ENCODE assay signal across 9 cellular contexts in the genomic region with DNA sequence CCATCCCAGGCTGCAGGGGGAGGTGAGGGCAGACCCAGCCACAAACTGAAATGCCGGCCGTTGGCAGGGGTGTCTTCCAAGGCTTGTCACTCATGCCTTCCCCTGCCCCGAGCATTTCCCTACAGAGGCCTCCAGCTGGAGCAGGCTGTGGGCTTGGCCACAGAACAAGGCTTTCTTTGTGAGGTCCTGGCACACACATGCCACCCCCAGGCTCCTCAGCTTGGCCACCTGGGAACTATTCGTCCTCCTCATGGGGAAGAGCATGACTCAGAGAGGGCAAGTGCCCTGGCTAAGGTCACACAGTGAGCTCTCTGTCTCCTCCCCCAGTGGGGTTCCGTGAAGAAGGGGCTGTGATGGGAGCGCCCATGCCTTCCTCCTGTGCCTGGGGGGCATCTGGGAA. TPM values are rescaled to one million over a fixed set of nuclear protein-coding genes. Genes with fewer than 3 reads are reported as not detected.
A peak's percentile ranks its signal among the peaks of the same experiment; 100 is the strongest.
DNase-seq lines count a peak whose midpoint lies in the region; ATAC-seq, FAIRE-seq and TF ChIP-seq lines count a peak whose summit lies in the region.
"Had no signal": no experiment of that assay in that cellular context is flagged by ENCODE, and none has a peak within 500 bp of the region (broad histone marks: within the 10 kb centered on the region; RNA-seq: fewer than 3 reads in every experiment).

No MANE protein-coding gene starts in this region.

- H2BK5ac ChIP-seq in mesendoderm (ENCODE audit: low read length) = no peak overlapping the region

- CTCF ChIA-PET in K562 (lab: Yijun Ruan, JAX; ENCODE audit: low intra/inter-chr PET ratio) = no interaction called here

- no peaks in the 10 kb centered on the region for H3K79me2 ChIP-seq in K562 (ENCODE audit: control insufficient read depth, insufficient read depth, low read length)
- no peaks in the 10 kb centered on the region for H3K79me2 ChIP-seq in mesendoderm (ENCODE audit: control insufficient read depth, insufficient read depth, low read length)

- H4K20me1 ChIP-seq in K562 (replicated peaks; ENCODE audit: control insufficient read depth, insufficient read depth, low read length) = no peaks in the 10 kb centered on the region

- H3K9me1 ChIP-seq in K562 (ENCODE audit: control insufficient read depth, insufficient read depth, low read length) = no peaks in the 10 kb centered on the region

- TF ChIP-seq POLR2A in K562 (conservative IDR thresholded peaks at IDR 0.05) = no peak
- TF ChIP-seq POLR2A in stomach (IDR thresholded peaks at IDR 0.05) = no peak

- POLR2A ChIA-PET in K562 (lab: Yijun Ruan, JAX) = interaction anchor here (0.7 kb wide), 1 partner anchor 147 kb away, joined by 3 read pairs; no protein-coding TSS in a partner anchor

- H3K9me3 ChIP-seq in K562 (replicated peaks; ENCODE audit: control insufficient read depth, insufficient read depth, low read depth, low read length) = no peaks in the 10 kb centered on the region
- no peaks in the 10 kb centered on the region for H3K9me3 ChIP-seq in stomach

- no peaks in the 10 kb centered on the region for H3K27me3 ChIP-seq in K562 (ENCODE audit: control insufficient read depth in 2 of 2, insufficient read depth in 2 of 2, low read length in 2 of 2)
- H3K27me3 ChIP-seq in stomach = no peaks in the 10 kb centered on the region
- H3K27me3 ChIP-seq in mesendoderm (ENCODE audit: insufficient read depth, low read length, poor library complexity) = no peaks in the 10 kb centered on the region

- H3K4me3 ChIP-seq in K562 = no peak overlapping the region
- H3K4me3 ChIP-seq in stomach = no peak overlapping the region
- no peak overlapping the region for H3K4me3 ChIP-seq in mesendoderm (ENCODE audit: low read length)

- no peaks in the 10 kb centered on the region for H3K79me1 ChIP-seq in mesendoderm (ENCODE audit: low read length)

- TF ChIP-seq RAD21 in K562 (CRISPR knock-in tag; conservative IDR thresholded peaks at IDR 0.05 in 1 of 2, IDR thresholded peaks at IDR 0.05 in 1 of 2) = no peak

- no peak overlapping the region for H2AFZ ChIP-seq in K562 (ENCODE audit: low read depth, low read length)

- no peak for ATAC-seq in K562
- no peak for ATAC-seq in GM19023 (IDR thresholded peaks at IDR 0.05; ENCODE audit: unreplicated experiment)

- H4K5ac ChIP-seq in mesendoderm (ENCODE audit: low read length) = no peak overlapping the region

- no peak overlapping the region for H3K4ac ChIP-seq in mesendoderm (ENCODE audit: low read depth, low read length)

- no peak overlapping the region for H3K18ac ChIP-seq in mesendoderm (ENCODE audit: low read length)

- no peak for FAIRE-seq in K562 (lab: Jason Lieb, UNC)

- peak overlapping the region in 1 of 2 experiments; percentile 11; a peak in 2 of 4 replicates for H3K9ac ChIP-seq in K562 (ENCODE audit: insufficient read depth in 1 of 2, low read depth in 2 of 2, low read length in 2 of 2)
- H3K9ac ChIP-seq in mesendoderm (ENCODE audit: low read length) = no peak overlapping the region

- H2AK5ac ChIP-seq in mesendoderm (ENCODE audit: low read length) = no peak overlapping the region

- H3K4me2 ChIP-seq in K562 (ENCODE audit: insufficient read depth, low read length) = no peak overlapping the region
- no peak overlapping the region for H3K4me2 ChIP-seq in mesendoderm (ENCODE audit: low read length)

- no peak overlapping the region for H2BK120ac ChIP-seq in mesendoderm (ENCODE audit: low read depth, low read length)

- H3K4me1 ChIP-seq in K562 (replicated peaks in 1 of 2; ENCODE audit: control insufficient read depth in 2 of 2, insufficient read depth in 2 of 2, low read length in 2 of 2) (peaks cover 6 to 42% of the 10 kb centered on the region in 2 experiments; a peak in 4 of 5 replicates), stomach (peaks cover 34 to 68% (median 34%) of the 10 kb centered on the region in 4 donors), mesendoderm (ENCODE audit: control insufficient read depth, low read depth, low read length) (no peaks in the 10 kb centered on the region)

- WGBS in K562 (ENCODE audit: insufficient coverage, low coverage, missing lambda C conversion rate) = 64% methylated on average over 6 of the region's 6 CpGs
- 7 to 42% (median 35%) methylated on average over 3 to 6 of the region's 6 CpGs for WGBS in stomach, 5 donors
- no CpG with 5 or more reads among the region's 6 CpGs for WGBS in mesendoderm (ENCODE audit: extremely low coverage, insufficient coverage, low lambda C conversion rate)

- H3K36me3 ChIP-seq in K562 (ENCODE audit: control insufficient read depth, insufficient read depth, low read length) (no peaks in the 10 kb centered on the region), stomach (peaks cover 0 to 6% (median 2%) of the 10 kb centered on the region in 4 donors), mesendoderm (ENCODE audit: control insufficient read depth, insufficient read depth, low read length) (no peaks in the 10 kb centered on the region)

- no peak overlapping the region for H3K56ac ChIP-seq in mesendoderm (ENCODE audit: low read length)

- no peak overlapping the region for H2BK15ac ChIP-seq in mesendoderm (replicated peaks; ENCODE audit: low read depth)

- in situ Hi-C loops in K562 (cut with MboI) = no loop called here

- H3K27ac ChIP-seq in K562 (ENCODE audit: extremely low read depth, low read depth, low read length) (no peak overlapping the region), stomach (peak overlapping the region in 4 of 5 donors; percentile 39 to 69 (median 48)), mesendoderm (ENCODE audit: low read depth, low read length) (no peak overlapping the region)

- no peak overlapping the region for H3K23ac ChIP-seq in mesendoderm (ENCODE audit: low read length)

- intact Hi-C loops in K562 (cut with micrococcal nuclease) = no loop called here
- intact Hi-C loops in stomach (cut with DNase I; ENCODE audit: low total_unique reads) = no loop called here

- no TSS peak for BruUV-seq in K562 (replicated peaks; lab: Mats Ljungman, UMichigan)

- H4K8ac ChIP-seq in mesendoderm (ENCODE audit: low read depth, low read length) = no peak overlapping the region

- TF ChIP-seq CTCF in K562 (IDR thresholded peaks at IDR 0.05 in 2 of 3, conservative IDR thresholded peaks at IDR 0.05 in 1 of 3; ENCODE audit: insufficient read depth in 2 of 3, low read depth in 1 of 3, low read length in 3 of 3) (no peak), stomach (IDR thresholded peaks at IDR 0.05) (no peak)

- DNase-seq in HT1080 (ENCODE audit: low read depth) = peak; percentile 98
- no peak for DNase-seq in K562 (ENCODE audit: extremely low read depth in 1 of 4, low spot score in 3 of 4)
- DNase-seq in inferior parietal cortex (ENCODE audit: extremely low spot score) = peak; percentile 72
- DNase-seq in stomach = peak; percentile 69
- DNase-seq in SIG-M5 (lab: John Stamatoyannopoulos, UW) = no peak
- no peak for DNase-seq in HUDEP-2 (lab: John Stamatoyannopoulos, UW; ENCODE audit: unreplicated experiment in 76 of 76)
- no peak for DNase-seq in mesendoderm
- DNase-seq: NCI-H2107 had no signal

- no peak for TF ChIP-seq EP300 in K562 (IDR thresholded peaks at IDR 0.05; ENCODE audit: low read length)
- no peak for TF ChIP-seq EP300 in stomach (IDR thresholded peaks at IDR 0.05)

RNA-seq across cellular contexts. Expression of gene ABCB9, which starts 21.7 kb away (rescaled TPM):
- 23.0 and 32.8 TPM in 2 replicates for total RNA-seq in HT1080 (2014; rRNA removed; shearing (Covaris generic))
- 22.7 and 25.7 TPM in 2 replicates for polyA plus RNA-seq in HT1080 (2015; cell fraction: cytosol; rRNA removed)
- polyA plus RNA-seq in HT1080 (2015; cell fraction: nucleus; rRNA removed) = 26.2 and 33.0 TPM in 2 replicates
- 28.0 and 68.9 TPM in 2 replicates for total RNA-seq in K562 (2011; cell fraction: chromatin; rRNA removed; ENCODE audit: low replicate concordance)
- 41.1 and 52.0 TPM in 2 replicates for total RNA-seq in K562 (2011; cell fraction: nucleolus; rRNA removed)
- 34.1 and 35.2 TPM in 2 replicates for total RNA-seq in K562 (2011; cell fraction: nucleoplasm; rRNA removed)
- total RNA-seq in K562 (2014; rRNA removed) (9.6 and 10.5 TPM in 2 replicates), K562 (2014; rRNA removed; fragmentation: Illumina TruSeq; extraction: Trizol) (3.9 and 4.3 TPM in 2 replicates), K562 (2015; rRNA removed; fragmentation: Illumina TruSeq; extraction: Trizol) (6.2 and 6.5 TPM in 2 replicates), K562 (2021) (12.0 and 12.6 TPM in 2 replicates), stomach (10 to 100 TPM in 1 of 5 donors, 1 to 10 TPM in 3, not detected in 1; 1.6 to 29.5 (median 3.6) TPM)
- polyA plus RNA-seq in K562 (2011; rRNA removed) (6.3 and 6.5 TPM in 2 replicates), K562 (2014; fragmentation: Illumina TruSeq; extraction: Trizol) (4.2 and 5.7 TPM in 2 replicates), K562 (2014; fragmentation: Nextera tagmentation; extraction: Ambion mirVana) (under 1 TPM; 0.20 to 0.31 TPM), K562 (2014; rRNA removed) (7.6 and 7.9 TPM in 2 replicates), stomach (1 to 10 TPM; 1.2 to 2.5 (median 1.9) TPM)
- polyA plus RNA-seq in K562 (2011; cell fraction: cytosol; rRNA removed) = 5.8 and 12.1 TPM in 2 replicates
- 10.8 and 22.9 TPM in 2 replicates for polyA plus RNA-seq in K562 (2011; cell fraction: nucleus; rRNA removed)
- polyA plus RNA-seq in K562 (2012) = 5.0 and 6.9 TPM in 2 replicates
- 8.5 and 9.6 TPM in 2 replicates for polyA minus RNA-seq in K562 (2011; rRNA and poly(A)+ RNA removed)
- polyA minus RNA-seq in K562 (2011; cell fraction: cytosol; rRNA and poly(A)+ RNA removed) = 6.6 and 9.7 TPM in 2 replicates
- polyA minus RNA-seq in K562 (2011; cell fraction: nucleus; rRNA and poly(A)+ RNA removed) = 13.3 and 14.7 TPM in 2 replicates
- polyA plus RNA-seq in mesendoderm (2013, experiment 1 of 2) = 1.4 TPM
- polyA plus RNA-seq in mesendoderm (2013, experiment 2 of 2) = 1.2 TPM

RNA-seq across cellular contexts. Expression of gene OGFOD2, which starts 30.5 kb away (rescaled TPM):
- total RNA-seq in HT1080 (2014; rRNA removed; shearing (Covaris generic)) = 19.4 and 22.7 TPM in 2 replicates
- 21.8 and 31.7 TPM in 2 replicates for polyA plus RNA-seq in HT1080 (2015; cell fraction: cytosol; rRNA removed)
- 51.5 and 52.7 TPM in 2 replicates for polyA plus RNA-seq in HT1080 (2015; cell fraction: nucleus; rRNA removed)
- total RNA-seq in K562 (2011; cell fraction: chromatin; rRNA removed; ENCODE audit: low replicate concordance) = 71.5 and 173 TPM in 2 replicates
- 98.1 and 99.0 TPM in 2 replicates for total RNA-seq in K562 (2011; cell fraction: nucleolus; rRNA removed)
- total RNA-seq in K562 (2011; cell fraction: nucleoplasm; rRNA removed) = 61.3 and 107 TPM in 2 replicates
- total RNA-seq in K562 (2014; rRNA removed) (39.0 and 40.3 TPM in 2 replicates), K562 (2014; rRNA removed; fragmentation: Illumina TruSeq; extraction: Trizol) (5.9 and 6.4 TPM in 2 replicates), K562 (2015; rRNA removed; fragmentation: Illumina TruSeq; extraction: Trizol) (18.5 and 21.4 TPM in 2 replicates), K562 (2021) (51.7 and 63.0 TPM in 2 replicates), stomach (10 to 100 TPM in 2 of 5 donors, 1 to 10 TPM in 3; 1.7 to 29.2 (median 8.9) TPM)
- polyA plus RNA-seq in K562 (2011; rRNA removed) (27.6 and 38.3 TPM in 2 replicates), K562 (2014; fragmentation: Illumina TruSeq; extraction: Trizol) (13.5 and 29.6 TPM in 2 replicates), K562 (2014; fragmentation: Nextera tagmentation; extraction: Ambion mirVana) (1 to 10 TPM; 1.4 to 3.8 TPM), K562 (2014; rRNA removed) (86.0 and 111 TPM in 2 replicates), stomach (10 to 100 TPM; 16.1 to 27.2 (median 18.9) TPM)
- 40.5 and 99.8 TPM in 2 replicates for polyA plus RNA-seq in K562 (2011; cell fraction: cytosol; rRNA removed)
- polyA plus RNA-seq in K562 (2011; cell fraction: nucleus; rRNA removed) = 261 and 270 TPM in 2 replicates
- 24.6 and 74.9 TPM in 2 replicates for polyA plus RNA-seq in K562 (2012)
- 15.9 and 19.8 TPM in 2 replicates for polyA minus RNA-seq in K562 (2011; rRNA and poly(A)+ RNA removed)
- 16.9 and 19.2 TPM in 2 replicates for polyA minus RNA-seq in K562 (2011; cell fraction: cytosol; rRNA and poly(A)+ RNA removed)
- polyA minus RNA-seq in K562 (2011; cell fraction: nucleus; rRNA and poly(A)+ RNA removed) = 54.3 and 67.5 TPM in 2 replicates
- polyA plus RNA-seq in mesendoderm (2013, experiment 1 of 2) = 5.2 TPM
- polyA plus RNA-seq in mesendoderm (2013, experiment 2 of 2) = 4.9 TPM

RNA-seq across cellular contexts. Expression of gene ARL6IP4, which starts 35.9 kb away (rescaled TPM):
- 237 and 253 TPM in 2 replicates for total RNA-seq in HT1080 (2014; rRNA removed; shearing (Covaris generic))
- polyA plus RNA-seq in HT1080 (2015; cell fraction: cytosol; rRNA removed) = 189 and 217 TPM in 2 replicates
- polyA plus RNA-seq in HT1080 (2015; cell fraction: nucleus; rRNA removed) = 140 and 151 TPM in 2 replicates
- 69.3 and 160 TPM in 2 replicates for total RNA-seq in K562 (2011; cell fraction: chromatin; rRNA removed; ENCODE audit: low replicate concordance)
- total RNA-seq in K562 (2011; cell fraction: nucleolus; rRNA removed) = 133 and 147 TPM in 2 replicates
- 86.5 and 106 TPM in 2 replicates for total RNA-seq in K562 (2011; cell fraction: nucleoplasm; rRNA removed)
- total RNA-seq in K562 (2014; rRNA removed) = 224 and 280 TPM in 2 replicates
- total RNA-seq in K562 (2014; rRNA removed; fragmentation: Illumina TruSeq; extraction: Trizol) = 78.1 and 91.2 TPM in 2 replicates
- 171 and 180 TPM in 2 replicates for total RNA-seq in K562 (2015; rRNA removed; fragmentation: Illumina TruSeq; extraction: Trizol)
- 164 and 167 TPM in 2 replicates for total RNA-seq in K562 (2021)
- 128 and 132 TPM in 2 replicates for polyA plus RNA-seq in K562 (2011; rRNA removed)
- polyA plus RNA-seq in K562 (2011; cell fraction: cytosol; rRNA removed) = 110 and 136 TPM in 2 replicates
- 328 and 373 TPM in 2 replicates for polyA plus RNA-seq in K562 (2011; cell fraction: nucleus; rRNA removed)
- 163 and 245 TPM in 2 replicates for polyA plus RNA-seq in K562 (2012)
- 151 and 170 TPM in 2 replicates for polyA plus RNA-seq in K562 (2014; fragmentation: Illumina TruSeq; extraction: Trizol)
- polyA plus RNA-seq in K562 (2014; fragmentation: Nextera tagmentation; extraction: Ambion mirVana) = 1 to 10 TPM; 2.4 to 4.8 TPM
- 242 and 255 TPM in 2 replicates for polyA plus RNA-seq in K562 (2014; rRNA removed)
- polyA minus RNA-seq in K562 (2011; rRNA and poly(A)+ RNA removed) = 33.8 and 41.5 TPM in 2 replicates
- polyA minus RNA-seq in K562 (2011; cell fraction: cytosol; rRNA and poly(A)+ RNA removed) = 34.7 and 36.8 TPM in 2 replicates
- polyA minus RNA-seq in K562 (2011; cell fraction: nucleus; rRNA and poly(A)+ RNA removed) = 21.8 and 31.0 TPM in 2 replicates
- 100 to 1,000 TPM; 104 to 294 (median 181) TPM for total RNA-seq in stomach
- 100 to 1,000 TPM; 321 to 432 (median 386) TPM for polyA plus RNA-seq in stomach
- 118 TPM for polyA plus RNA-seq in mesendoderm (2013, experiment 1 of 2)
- polyA plus RNA-seq in mesendoderm (2013, experiment 2 of 2) = 115 TPM

RNA-seq across cellular contexts. Expression of gene VPS37B, which starts 48.7 kb away (rescaled TPM):
- total RNA-seq in HT1080 (2014; rRNA removed; shearing (Covaris generic)) = 62.9 and 87.4 TPM in 2 replicates
- polyA plus RNA-seq in HT1080 (2015; cell fraction: cytosol; rRNA removed) = 75.8 and 89.1 TPM in 2 replicates
- polyA plus RNA-seq in HT1080 (2015; cell fraction: nucleus; rRNA removed) = 53.5 and 55.6 TPM in 2 replicates
- total RNA-seq in K562 (2011; cell fraction: chromatin; rRNA removed; ENCODE audit: low replicate concordance) = 49.3 and 58.0 TPM in 2 replicates
- 33.2 and 33.4 TPM in 2 replicates for total RNA-seq in K562 (2011; cell fraction: nucleolus; rRNA removed)
- 41.1 and 66.6 TPM in 2 replicates for total RNA-seq in K562 (2011; cell fraction: nucleoplasm; rRNA removed)
- 27.9 and 34.1 TPM in 2 replicates for total RNA-seq in K562 (2014; rRNA removed)
- total RNA-seq in K562 (2014; rRNA removed; fragmentation: Illumina TruSeq; extraction: Trizol) = 9.5 and 12.3 TPM in 2 replicates
- 18.1 and 18.5 TPM in 2 replicates for total RNA-seq in K562 (2015; rRNA removed; fragmentation: Illumina TruSeq; extraction: Trizol)
- total RNA-seq in K562 (2021) = 35.8 and 37.4 TPM in 2 replicates
- polyA plus RNA-seq in K562 (2011; rRNA removed) = 13.8 TPM in 2 replicates
- 19.4 and 30.1 TPM in 2 replicates for polyA plus RNA-seq in K562 (2011; cell fraction: cytosol; rRNA removed)
- polyA plus RNA-seq in K562 (2011; cell fraction: nucleus; rRNA removed) = 22.7 and 30.0 TPM in 2 replicates
- polyA plus RNA-seq in K562 (2012) = 18.5 and 22.9 TPM in 2 replicates
- polyA plus RNA-seq in K562 (2014; fragmentation: Illumina TruSeq; extraction: Trizol) = 17.9 and 24.0 TPM in 2 replicates
- under 1 TPM; 0.28 to 0.34 TPM for polyA plus RNA-seq in K562 (2014; fragmentation: Nextera tagmentation; extraction: Ambion mirVana)
- polyA plus RNA-seq in K562 (2014; rRNA removed) = 24.7 and 33.3 TPM in 2 replicates
- polyA minus RNA-seq in K562 (2011; rRNA and poly(A)+ RNA removed) = 12.2 and 15.1 TPM in 2 replicates
- 13.9 and 17.0 TPM in 2 replicates for polyA minus RNA-seq in K562 (2011; cell fraction: cytosol; rRNA and poly(A)+ RNA removed)
- polyA minus RNA-seq in K562 (2011; cell fraction: nucleus; rRNA and poly(A)+ RNA removed) = 11.8 and 13.6 TPM in 2 replicates
- total RNA-seq in stomach = 100 to 1,000 TPM in 1 of 5 donors, 10 to 100 TPM in 4; 13.4 to 105 (median 68.5) TPM
- 10 to 100 TPM; 31.3 to 44.0 (median 37.1) TPM for polyA plus RNA-seq in stomach
- polyA plus RNA-seq in mesendoderm (2013, experiment 1 of 2) = 8.6 TPM
- polyA plus RNA-seq in mesendoderm (2013, experiment 2 of 2) = 8.4 TPM

Comparison
In these comparisons a context has a peak if more than half of its experiments do, and no peak if none do; other contexts are left out.
1. DNase-seq: peak in HT1080 (single experiment), inferior parietal cortex (single experiment) and stomach (single experiment); none in K562 (0 of 4), SIG-M5 (single experiment), HUDEP-2 (0 of 76) and mesendoderm (single experiment).
2. H3K27ac ChIP-seq: peak in stomach (4 of 5); none in K562 (single experiment) and mesendoderm (single experiment).